8 cellular contexts compared by ENCODE assay signal in the genomic region with DNA sequence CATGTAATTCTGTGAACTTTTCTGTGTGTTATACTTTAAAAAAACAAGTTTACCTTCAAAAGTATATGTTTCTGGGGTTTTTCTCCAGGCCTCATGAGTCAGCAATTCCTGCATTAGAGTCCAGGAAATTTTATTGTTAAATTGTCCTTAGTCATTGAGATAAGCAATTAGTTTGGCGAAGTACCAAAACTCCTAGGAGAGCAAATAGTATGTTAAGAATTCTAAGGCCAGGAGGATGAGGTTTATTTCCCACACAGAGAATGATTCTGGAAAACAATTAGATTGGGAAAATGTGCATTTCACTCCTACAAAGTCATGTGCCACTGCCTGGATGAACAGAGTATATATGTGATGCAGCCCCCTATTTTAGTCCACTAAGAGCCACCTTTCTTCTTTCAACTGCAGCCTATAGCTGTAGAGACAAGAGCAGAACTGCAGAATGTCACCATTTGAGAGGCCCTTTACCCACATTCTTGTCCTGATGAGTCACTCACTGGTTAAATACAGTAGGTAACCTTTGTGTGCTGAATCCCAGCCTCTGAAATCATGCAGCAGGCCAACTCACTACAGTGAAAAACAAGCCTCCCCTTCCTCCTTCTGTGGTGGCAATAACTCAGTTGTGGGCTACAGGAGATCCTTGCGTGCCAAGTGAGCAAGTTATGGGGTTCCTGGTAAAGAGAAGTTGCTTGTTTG.
DNase-seq lines count a peak whose midpoint lies in the region; ATAC-seq and TF ChIP-seq lines count a peak whose summit lies in the region.

No MANE protein-coding gene starts in this region.

- H3K4me3 ChIP-seq in cardiac fibroblast (replicated peaks in 1 of 2; ENCODE audit: low read depth in 2 of 2, low read length in 2 of 2): no peak overlapping the region
- H3K4me3 ChIP-seq in mucosa of rectum (ENCODE audit: low read length in 2 of 2): no peak overlapping the region

- no peaks in the 10 kb centered on the region for H3K27me3 ChIP-seq in mucosa of rectum (ENCODE audit: control insufficient read depth in 2 of 2, insufficient read depth in 2 of 2, low read length in 2 of 2)

- H3K9ac ChIP-seq in mucosa of rectum (ENCODE audit: low read depth in 1 of 2, low read length in 2 of 2): no peak overlapping the region

- no peaks in the 10 kb centered on the region for H3K9me3 ChIP-seq in mucosa of rectum (ENCODE audit: control insufficient read depth in 2 of 2, low read length in 2 of 2)

- TF ChIP-seq CTCF in cardiac fibroblast (IDR thresholded peaks at IDR 0.05; ENCODE audit: low read depth, low read length): no peak

- no peaks in the 10 kb centered on the region for H3K36me3 ChIP-seq in mucosa of rectum (ENCODE audit: control insufficient read depth in 2 of 2, insufficient read depth in 2 of 2, low read length in 2 of 2)

- no peak for ATAC-seq in GM19463 (IDR thresholded peaks at IDR 0.05; ENCODE audit: unreplicated experiment)
- no peak for ATAC-seq in HG02623 (IDR thresholded peaks at IDR 0.05; ENCODE audit: unreplicated experiment)

- peaks cover 5 to 7% of the 10 kb centered on the region in 2 donors for H3K4me1 ChIP-seq in mucosa of rectum (ENCODE audit: control insufficient read depth in 2 of 2, insufficient read depth in 2 of 2, low read length in 2 of 2)

- H3K27ac ChIP-seq in mucosa of rectum (ENCODE audit: low read depth in 2 of 2, low read length in 2 of 2): peak overlapping the region; percentile 9 to 27

- DNase-seq in DMS53 treated with DMSO at 0.1 percent for 48 hours (lab: John Stamatoyannopoulos, UW; ENCODE audit: unreplicated experiment) (peak; percentile 81), NCI-H2029 treated with DMSO at 0.1 percent for 48 hours (lab: John Stamatoyannopoulos, UW) (peak; percentile 36), cardiac fibroblast (ENCODE audit: low read depth in 2 of 2) (peak; percentile 98), pons (ENCODE audit: low spot score) (no peak), retina (no peak)

Comparison
In these comparisons a context has a peak if more than half of its experiments do, and no peak if none do; other contexts are left out.
1. DNase-seq: peak in DMS53 treated with DMSO at 0.1 percent for 48 hours (single experiment), NCI-H2029 treated with DMSO at 0.1 percent for 48 hours (single experiment) and cardiac fibroblast (2 of 2); none in pons (single experiment) and retina (single experiment).